Comparison of ENCODE assay signal across 8 cellular contexts in the genomic region with DNA sequence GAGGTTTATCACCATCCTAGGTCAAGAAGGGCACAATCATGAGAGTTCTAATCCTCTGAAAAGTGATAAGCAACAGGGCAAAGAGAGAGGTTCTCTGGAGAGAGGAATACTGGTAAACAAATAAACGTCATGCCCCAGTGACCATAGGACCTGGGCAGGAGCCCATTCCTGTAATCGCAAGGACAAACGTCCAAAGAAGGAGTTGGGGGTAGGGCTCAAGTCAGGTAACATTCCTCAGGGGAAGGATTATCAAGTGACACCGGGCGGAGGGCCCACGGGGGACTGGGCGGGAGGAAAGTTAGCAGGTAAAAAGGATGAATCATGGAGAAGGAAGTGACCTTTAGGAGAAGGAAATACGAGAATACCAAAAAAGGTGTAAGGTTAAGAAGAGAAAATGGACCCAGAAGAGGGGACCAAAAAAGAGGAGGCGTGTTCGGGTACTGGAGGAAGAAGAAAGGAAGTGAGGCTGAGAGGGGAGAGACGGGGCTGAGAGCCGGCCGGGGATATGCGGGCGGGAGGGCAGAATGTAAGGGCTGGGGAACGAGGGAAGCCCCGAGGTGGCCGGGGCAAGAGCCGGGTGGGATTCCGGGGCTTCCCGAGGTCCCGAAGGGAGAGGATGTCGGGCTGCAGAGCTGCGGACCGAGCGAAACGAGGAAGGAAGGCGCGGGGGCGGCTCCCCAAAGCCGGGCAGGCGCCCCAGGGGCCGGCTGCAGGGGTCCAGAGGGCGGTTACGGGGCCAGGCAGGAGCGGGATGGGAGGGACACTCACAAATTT. TPM values are rescaled to one million over a fixed set of nuclear protein-coding genes. Genes with fewer than 3 reads are reported as not detected.
DNase-seq lines count a peak whose midpoint lies in the region; FAIRE-seq and TF ChIP-seq lines count a peak whose summit lies in the region.

No MANE protein-coding gene starts in this region.

- H3K27ac Mint-ChIP-seq in T-helper 2 cell treated with Interferon-gamma antibody and Interleukin-4, amounts not matched to agents 5 μg/mL and 100 μg/mL, for 36 hours, result peak overlapping the region; percentile 99

- H3K4me3 ChIP-seq in GM12864 (ENCODE audit: low read depth, low read length), result peak overlapping the region; percentile 79
- peak overlapping the region; percentile 93 to 99 (median 98) for H3K4me3 ChIP-seq in breast epithelium
- H3K4me3 ChIP-seq in kidney epithelial cell (ENCODE audit: low read depth, low read length), result peak overlapping the region; percentile 90

- H3K27me3 ChIP-seq in breast epithelium, result no peaks in the 10 kb centered on the region
- H3K27me3 ChIP-seq in kidney epithelial cell (ENCODE audit: control insufficient read depth, insufficient read depth, low read length), result no peaks in the 10 kb centered on the region

- intact Hi-C loops in breast epithelium (cut with DNase I; ENCODE audit: low total_unique reads), result no loop called here

- H3K36me3 Mint-ChIP-seq in T-helper 2 cell treated with Interferon-gamma antibody and Interleukin-4, amounts not matched to agents 5 μg/mL and 100 μg/mL, for 36 hours (ENCODE audit: low read depth), result peaks cover 48% of the 10 kb centered on the region

- peak overlapping the region; percentile 100 for H3K4me3 Mint-ChIP-seq in T-helper 2 cell treated with Interferon-gamma antibody and Interleukin-4, amounts not matched to agents 5 μg/mL and 100 μg/mL, for 36 hours

- H3K4me1 Mint-ChIP-seq in T-helper 2 cell treated with Interferon-gamma antibody and Interleukin-4, amounts not matched to agents 5 μg/mL and 100 μg/mL, for 36 hours (ENCODE audit: low read depth), result peaks cover 48% of the 10 kb centered on the region

- FAIRE-seq in H54 (lab: Jason Lieb, UNC), result no peak

- TF ChIP-seq CTCF in GM12864 (IDR thresholded peaks at IDR 0.05; ENCODE audit: low read depth, low read length, missing control alignments) (no peak), breast epithelium (IDR thresholded peaks at IDR 0.05) (no peak), kidney epithelial cell (IDR thresholded peaks at IDR 0.05; ENCODE audit: insufficient read depth, low read length, poor library complexity, severe bottlenecking) (no peak)

- peak overlapping the region; percentile 98 for H3K27ac ChIP-seq in breast epithelium

- H3K27me3 Mint-ChIP-seq in T-helper 2 cell treated with Interferon-gamma antibody and Interleukin-4, amounts not matched to agents 5 μg/mL and 100 μg/mL, for 36 hours (ENCODE audit: low read depth), result no peaks in the 10 kb centered on the region

- H3K9me3 Mint-ChIP-seq in T-helper 2 cell treated with Interferon-gamma antibody and Interleukin-4, amounts not matched to agents 5 μg/mL and 100 μg/mL, for 36 hours, result no peaks in the 10 kb centered on the region

- DNase-seq in GM12864 (ENCODE audit: low read depth) (no peak), H54 (ENCODE audit: insufficient read length, low spot score) (peak; percentile 41), Kasumi-1 (lab: John Stamatoyannopoulos, UW) (peak; percentile 52 to 60), breast epithelium (ENCODE audit: low spot score in 2 of 2) (peak; percentile 67 to 70), kidney epithelial cell (ENCODE audit: low read depth) (no peak), NCI-H128 (lab: John Stamatoyannopoulos, UW; ENCODE audit: unreplicated experiment) (no peak)
- DNase-seq in T-helper 2 cell treated with Interferon-gamma antibody and Interleukin-4, amounts not matched to agents 5 μg/mL and 100 μg/mL, for 36 hours (ENCODE audit: low spot score), result peak; percentile 55
- DNase-seq in stimulated activated CD4-positive, alpha-beta T cell treated with anti-CD3 and anti-CD28 coated beads, Interleukin-4, amount 100 ng/mL, for 24 hours, result peak; percentile 73

- H3K36me3 ChIP-seq in breast epithelium, result peaks cover 5% of the 10 kb centered on the region
- peaks cover 2% of the 10 kb centered on the region for H3K36me3 ChIP-seq in kidney epithelial cell (ENCODE audit: control insufficient read depth, insufficient read depth, low read length)

- no peaks in the 10 kb centered on the region for H3K4me1 ChIP-seq in breast epithelium

- no peak for TF ChIP-seq POLR2A in H54 (IDR thresholded peaks at IDR 0.05; ENCODE audit: low read depth, low read length)
- TF ChIP-seq POLR2A in breast epithelium (IDR thresholded peaks at IDR 0.05), result no peak

- no peaks in the 10 kb centered on the region for H3K9me3 ChIP-seq in breast epithelium

RNA-seq across cellular contexts. Expression of a gene that starts 0.6 kb away (rescaled TPM):
- total RNA-seq in breast epithelium (10 to 100 TPM; 58.8 to 64.8 (median 63.6) TPM), kidney epithelial cell (99.7 and 103 TPM in 2 replicates)

RNA-seq across cellular contexts. Expression of a gene that starts 18.4 kb away (rescaled TPM):
- total RNA-seq in breast epithelium, result 10 to 100 TPM; 50.2 to 52.5 (median 52.1) TPM
- total RNA-seq in kidney epithelial cell, result 39.7 and 54.2 TPM in 2 replicates

RNA-seq across cellular contexts. Expression of a gene that starts 18.6 kb away (rescaled TPM):
- total RNA-seq in breast epithelium, result 1 to 10 TPM; 1.3 to 4.3 (median 4.0) TPM
- 7.8 and 12.6 TPM in 2 replicates for total RNA-seq in kidney epithelial cell

RNA-seq across cellular contexts. Expression of a gene that starts 33.0 kb away (rescaled TPM):
- total RNA-seq in breast epithelium, result 10 to 100 TPM; 18.1 to 32.1 (median 24.3) TPM
- 18.1 and 38.5 TPM in 2 replicates for total RNA-seq in kidney epithelial cell

Comparison
In these comparisons a context has a peak if more than half of its experiments do, and no peak if none do; other contexts are left out.
1. DNase-seq: peak in H54 (single experiment), Kasumi-1 (2 of 2), T-helper 2 cell treated with Interferon-gamma antibody and Interleukin-4, amounts not matched to agents 5 μg/mL and 100 μg/mL, for 36 hours (single experiment), breast epithelium (2 of 2) and stimulated activated CD4-positive, alpha-beta T cell treated with anti-CD3 and anti-CD28 coated beads, Interleukin-4, amount 100 ng/mL, for 24 hours (single experiment); none in GM12864 (single experiment), kidney epithelial cell (single experiment) and NCI-H128 (single experiment).
2. Peak in every context shown above with its lines, with median percentiles within 50 percentile points of each other: H3K4me3 ChIP-seq.